In the genomic region with DNA sequence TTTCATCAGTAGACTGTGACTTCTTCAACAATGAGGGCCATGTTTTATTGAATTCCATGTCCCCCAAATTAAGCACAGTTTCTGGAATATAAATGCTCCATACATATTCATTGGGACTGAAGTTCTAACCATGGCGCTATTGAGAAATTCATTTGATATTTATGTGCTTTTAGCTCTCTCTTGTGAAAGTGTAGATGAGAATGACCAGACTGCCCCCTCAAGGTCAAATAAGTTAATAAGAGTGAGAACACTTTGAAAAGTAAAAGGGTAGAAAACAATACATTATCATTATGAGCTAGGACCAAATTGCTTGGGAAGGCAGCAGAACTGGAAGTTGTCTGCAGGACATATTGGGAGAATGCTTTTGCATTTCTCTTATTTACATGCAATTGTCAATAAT, we compare ENCODE assay signal across 14 cellular contexts.
A peak's percentile ranks its signal among the peaks of the same experiment; 100 is the strongest.
DNase-seq lines count a peak whose midpoint lies in the region; ATAC-seq and TF ChIP-seq lines count a peak whose summit lies in the region.
"Had no signal": no experiment of that assay in that cellular context is flagged by ENCODE, and none has a peak within 500 bp of the region (broad histone marks: within the 10 kb centered on the region; RNA-seq: fewer than 3 reads in every experiment).

No MANE protein-coding gene starts in this region.

- no peaks in the 10 kb centered on the region for H3K9me3 Mint-ChIP-seq in activated CD4-positive, alpha-beta memory T cell treated with anti-CD3 and anti-CD28 coated beads, Interleukin-2, amount 10 ng/mL, durations not matched to agents 7 days and 5 days
- H3K9me3 Mint-ChIP-seq in activated T-cell treated with anti-CD3 and anti-CD28 coated beads, Interleukin-2, amount 50 U/mL, for 4 hours = no peaks in the 10 kb centered on the region

- H3K27me3 Mint-ChIP-seq in activated CD4-positive, alpha-beta memory T cell treated with anti-CD3 and anti-CD28 coated beads, Interleukin-2, amount 10 ng/mL, durations not matched to agents 7 days and 5 days = peaks cover 4% of the 10 kb centered on the region
- H3K27me3 Mint-ChIP-seq in activated T-cell treated with anti-CD3 and anti-CD28 coated beads, Interleukin-2, amount 50 U/mL, for 4 hours (ENCODE audit: low read depth) = peaks cover 10% of the 10 kb centered on the region

- TF ChIP-seq CTCF in GM13977 (IDR thresholded peaks at IDR 0.05; ENCODE audit: extremely low read depth, insufficient read depth, missing control alignments) = no peak

- H3K4me3 ChIP-seq in GM23248 = no peak overlapping the region
- H3K4me3 ChIP-seq: lung had no signal

- no peak overlapping the region for H3K4me2 ChIP-seq in GM23248 (ENCODE audit: unreplicated experiment)

- no peak overlapping the region for H2AFZ ChIP-seq in GM23248

- in situ Hi-C loops in GM23248 (cut with MboI) = no loop called here
- in situ Hi-C loops in SK-MEL-5 (cut with HindIII; ENCODE audit: low pct_unique_long_range_greater_than_20kb, low sequenced_read_pairs) = no loop called here
- in situ Hi-C loops in GM13977 (cut with MboI; ENCODE audit: low pct_unique_long_range_greater_than_20kb, low sequenced_read_pairs, unreplicated experiment) = no loop called here

- DNase-seq in A172 (ENCODE audit: low spot score) (peak; percentile 13), GM23248 (peak; percentile 47), SK-MEL-5 (ENCODE audit: low read depth, low spot score) (peak; percentile 47), glomerular endothelial cell (ENCODE audit: extremely low read depth, low read depth, low spot score) (peak; percentile 5), GM13977 (ENCODE audit: low spot score) (no peak), superior temporal gyrus (ENCODE audit: extremely low spot score) (no peak)
- no peak for DNase-seq in activated CD4-positive, alpha-beta memory T cell treated with anti-CD3 and anti-CD28 coated beads, Interleukin-2, amount 10 ng/mL, durations not matched to agents 7 days and 5 days
- no peak for DNase-seq in activated T-cell treated with anti-CD3 and anti-CD28 coated beads, Interleukin-2, amount 50 U/mL, for 4 hours
- DNase-seq: activated CD4-positive, alpha-beta T cell treated with anti-CD3 and anti-CD28 coated beads, Interleukin-2, amount 50 U/mL, for 1 hour; Caco-2; NCI-H1694; SIG-M5 had no signal

- no peaks in the 10 kb centered on the region for H4K20me1 ChIP-seq in GM23248 (ENCODE audit: insufficient read depth)

- no peak overlapping the region for H3K27ac ChIP-seq in GM23248

- no peaks in the 10 kb centered on the region for H3K27me3 ChIP-seq in GM23248 (replicated peaks; ENCODE audit: insufficient read depth)

- no peak overlapping the region for H3K9ac ChIP-seq in GM23248

- H3K9me2 ChIP-seq in GM23248 (ENCODE audit: insufficient read depth) = no peaks in the 10 kb centered on the region

- H3K36me3 Mint-ChIP-seq in activated CD4-positive, alpha-beta memory T cell treated with anti-CD3 and anti-CD28 coated beads, Interleukin-2, amount 10 ng/mL, durations not matched to agents 7 days and 5 days (ENCODE audit: low read depth) = no peaks in the 10 kb centered on the region
- H3K36me3 Mint-ChIP-seq in activated T-cell treated with anti-CD3 and anti-CD28 coated beads, Interleukin-2, amount 50 U/mL, for 4 hours (ENCODE audit: insufficient read depth) = no peaks in the 10 kb centered on the region
- H3K36me3 Mint-ChIP-seq: activated naive CD8-positive, alpha-beta T cell had no signal

- POLR2A ChIA-PET in activated CD4-positive, alpha-beta memory T cell treated with anti-CD3 and anti-CD28 coated beads, Interleukin-2, amount 10 ng/mL, durations not matched to agents 7 days and 5 days (lab: Charles Lee) = no interaction called here

- no peaks in the 10 kb centered on the region for H3K9me3 ChIP-seq in GM23248 (ENCODE audit: low read depth)
- H3K9me3 ChIP-seq: Caco-2 had no signal

- CTCF ChIA-PET in activated CD4-positive, alpha-beta memory T cell treated with anti-CD3 and anti-CD28 coated beads, Interleukin-2, amount 10 ng/mL, durations not matched to agents 7 days and 5 days (lab: Charles Lee) = no interaction called here

- 83 to 96% methylated on average over 1 of the region's 1 CpG for WGBS in GM23248 (ENCODE audit: low coverage in 1 of 2, low lambda C conversion rate in 2 of 2, missing lambda C conversion rate in 2 of 2), 2 experiments

- H3F3A ChIP-seq in GM23248 (ENCODE audit: insufficient read depth) = no peaks in the 10 kb centered on the region

- no peaks in the 10 kb centered on the region for H3K36me3 ChIP-seq in GM23248 (ENCODE audit: low read depth)

- H3K27ac Mint-ChIP-seq in activated CD4-positive, alpha-beta memory T cell treated with anti-CD3 and anti-CD28 coated beads, Interleukin-2, amount 10 ng/mL, durations not matched to agents 7 days and 5 days = no peak overlapping the region
- H3K27ac Mint-ChIP-seq: activated naive CD8-positive, alpha-beta T cell had no signal

- ATAC-seq in activated T-cell treated with anti-CD3 and anti-CD28 coated beads, Interleukin-2, amount 50 U/mL, for 4 hours = no peak

- H3K79me2 ChIP-seq in GM23248 (ENCODE audit: insufficient read depth) = no peaks in the 10 kb centered on the region

- no peaks in the 10 kb centered on the region for H3K4me1 Mint-ChIP-seq in activated CD4-positive, alpha-beta memory T cell treated with anti-CD3 and anti-CD28 coated beads, Interleukin-2, amount 10 ng/mL, durations not matched to agents 7 days and 5 days
- H3K4me1 Mint-ChIP-seq in activated T-cell treated with anti-CD3 and anti-CD28 coated beads, Interleukin-2, amount 50 U/mL, for 4 hours (ENCODE audit: low read depth) = no peaks in the 10 kb centered on the region

- no peaks in the 10 kb centered on the region for H3K4me1 ChIP-seq in GM23248 (ENCODE audit: insufficient read depth)
- H3K4me1 ChIP-seq: Caco-2 had no signal

- H3K4me3 Mint-ChIP-seq in activated CD4-positive, alpha-beta memory T cell treated with anti-CD3 and anti-CD28 coated beads, Interleukin-2, amount 10 ng/mL, durations not matched to agents 7 days and 5 days = no peak overlapping the region
- no peak overlapping the region for H3K4me3 Mint-ChIP-seq in activated T-cell treated with anti-CD3 and anti-CD28 coated beads, Interleukin-2, amount 50 U/mL, for 4 hours
- H3K4me3 Mint-ChIP-seq: activated naive CD8-positive, alpha-beta T cell had no signal

Comparison
In these comparisons a context has a peak if more than half of its experiments do, and no peak if none do; other contexts are left out.
1. DNase-seq: peak in A172 (single experiment), GM23248 (single experiment), SK-MEL-5 (single experiment) and glomerular endothelial cell (single experiment); none in activated CD4-positive, alpha-beta memory T cell treated with anti-CD3 and anti-CD28 coated beads, Interleukin-2, amount 10 ng/mL, durations not matched to agents 7 days and 5 days (single experiment), GM13977 (single experiment), activated T-cell treated with anti-CD3 and anti-CD28 coated beads, Interleukin-2, amount 50 U/mL, for 4 hours (single experiment) and superior temporal gyrus (single experiment).